In the genomic region with DNA sequence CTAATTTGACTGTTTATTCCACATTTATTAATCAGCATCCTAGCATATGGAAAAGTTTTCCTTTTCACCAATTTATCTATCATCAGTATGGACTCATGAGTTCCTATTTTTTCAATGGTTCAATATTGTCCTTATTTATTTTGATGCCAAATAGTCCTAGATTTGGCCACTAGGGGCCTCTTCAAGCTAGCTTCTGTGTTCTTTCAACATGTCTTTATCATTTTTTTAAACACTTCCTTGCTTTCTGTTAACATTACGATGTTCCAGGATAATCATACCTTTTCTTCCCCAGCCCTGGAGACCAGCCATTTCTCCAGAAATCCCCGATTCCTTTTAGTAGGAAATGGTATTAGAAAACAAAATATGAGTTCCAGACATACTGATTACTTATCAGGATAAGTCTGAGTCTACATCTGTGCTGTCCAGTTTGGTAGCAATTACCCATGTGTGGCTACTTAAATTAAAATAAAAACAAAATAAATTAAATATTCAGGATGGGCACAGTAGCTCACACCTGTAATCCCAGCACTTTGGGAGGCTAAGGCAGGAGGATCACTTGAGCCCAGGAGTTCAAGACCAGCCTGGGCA, we compare ENCODE assay signal across 8 cellular contexts.
DNase-seq lines count a peak whose midpoint lies in the region; ATAC-seq, FAIRE-seq and TF ChIP-seq lines count a peak whose summit lies in the region.

No MANE protein-coding gene starts in this region.

- peak; percentile 46 for TF ChIP-seq CTCF in bronchial epithelial cell (IDR thresholded peaks at IDR 0.05; ENCODE audit: insufficient read depth, low read length, severe bottlenecking)

- FAIRE-seq in GM12891 (lab: Jason Lieb, UNC): no peak
- no peak for FAIRE-seq in bronchial epithelial cell (lab: Jason Lieb, UNC)

- no peak for TF ChIP-seq POLR2A in GM12891 (IDR thresholded peaks at IDR 0.05; ENCODE audit: low read depth, low read length)

- no peaks in the 10 kb centered on the region for H3K27me3 ChIP-seq in bronchial epithelial cell (ENCODE audit: control insufficient read depth, insufficient read depth, low read length)

- no peak overlapping the region for H3K4me3 ChIP-seq in bronchial epithelial cell (ENCODE audit: low read depth, low read length)

- no peaks in the 10 kb centered on the region for H3K36me3 ChIP-seq in bronchial epithelial cell (ENCODE audit: control insufficient read depth, insufficient read depth, low read length)

- peak; percentile 85 for ATAC-seq in HG02678 (IDR thresholded peaks at IDR 0.05; ENCODE audit: unreplicated experiment)

- peak; percentile 75 for DNase-seq in ACHN
- DNase-seq in GM12891 (ENCODE audit: insufficient read length, low spot score): peak; percentile 4
- DNase-seq in NCI-H2029 (lab: John Stamatoyannopoulos, UW): peak; percentile 9
- DNase-seq in bronchial epithelial cell (ENCODE audit: low read depth): peak; percentile 53
- DNase-seq in midbrain (lab: John Stamatoyannopoulos, UW): peak; percentile 27
- no peak for DNase-seq in central memory CD4-positive, alpha-beta T cell
- DNase-seq in activated gamma-delta T cell treated with Interleukin-2 at 50 U/mL for 16 hours: no peak

- in situ Hi-C loops in ACHN (cut with HindIII; ENCODE audit: low pct_ligation_motif_present, low pct_unique_long_range_greater_than_20kb, low sequenced_read_pairs): no loop called here

TF ChIP-seq in GM12891, 5 proteins besides CTCF, POLR2A, EP300 and RAD21:
- TF ChIP-seq SPI1 (IDR thresholded peaks at IDR 0.05; ENCODE audit: low read depth, low read length) (0 out of 2 replicates have a peak, but pooled peaks have one; percentile 4), POU2F2 (IDR thresholded peaks at IDR 0.05; ENCODE audit: low read depth, low read length) (no peak)
TF ChIP-seq in GM12891: peak in this region for 1.

Comparison
In these comparisons a context has a peak if more than half of its experiments do, and no peak if none do; other contexts are left out.
1. DNase-seq: peak in ACHN (single experiment), GM12891 (single experiment), NCI-H2029 (single experiment), bronchial epithelial cell (single experiment) and midbrain (single experiment); none in central memory CD4-positive, alpha-beta T cell (single experiment) and activated gamma-delta T cell treated with Interleukin-2 at 50 U/mL for 16 hours (single experiment).